Comparison of ENCODE assay signal across 1 cellular context in the genomic region with DNA sequence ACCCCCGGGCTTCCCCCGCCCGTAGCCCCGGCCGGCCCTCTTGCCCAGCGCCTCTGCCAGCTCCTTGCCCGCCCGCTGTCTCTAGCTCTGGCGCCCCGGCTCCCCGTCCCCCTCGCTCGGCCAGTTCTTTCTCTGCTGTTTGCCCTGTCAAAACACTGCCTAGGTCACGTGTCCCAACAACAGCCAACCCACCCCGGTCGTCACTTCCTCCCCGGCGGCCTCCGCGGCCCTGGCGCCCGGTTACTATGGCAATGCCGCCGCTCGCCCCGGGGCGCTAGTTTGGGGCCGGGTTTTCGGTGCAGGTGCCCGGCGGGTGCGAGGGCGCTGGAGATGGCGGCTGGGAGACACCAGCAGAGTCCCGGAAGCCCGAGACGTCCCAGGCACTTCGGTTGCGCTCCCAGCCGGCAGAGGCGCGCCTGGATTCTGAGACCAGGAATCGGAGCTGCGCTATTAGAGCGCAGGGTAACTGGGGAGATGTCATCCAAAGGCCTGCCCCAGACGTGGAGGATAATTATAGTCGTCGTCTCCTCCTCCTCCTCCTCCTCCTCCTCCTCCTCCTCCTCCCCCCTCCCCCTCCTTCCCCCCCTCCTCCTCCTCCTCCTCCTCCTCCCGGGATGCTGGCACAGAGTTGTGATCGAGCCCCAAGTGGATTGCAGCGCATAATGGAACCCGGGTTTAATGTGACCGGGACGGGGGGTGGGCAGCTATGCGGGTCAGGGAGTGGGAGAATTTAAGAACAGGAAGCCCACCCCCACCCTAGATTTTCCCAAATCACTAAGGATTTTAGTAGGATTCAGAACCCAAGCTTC.
TF ChIP-seq lines count a peak whose summit lies in the region.

ATOSA (minus strand) TSS at position 157 of the 809 bp plus-strand sequence. CDS start 1,367 bp downstream, outside the sequence.

TF ChIP-seq in HepG2, 621 proteins besides CTCF, POLR2A, EP300 and RAD21 (continued from another document and continues in another):
- TF ChIP-seq KAT2B (IDR thresholded peaks at IDR 0.05; ENCODE audit: borderline replicate concordance, low read depth, low read length), result no peak
- TF ChIP-seq IRF2 (CRISPR knock-in tag; IDR thresholded peaks at IDR 0.05), result peak; percentile 21; the same call in 1 of the 2 replicates
- TF ChIP-seq ZNF720 (CRISPR knock-in tag; IDR thresholded peaks at IDR 0.05), result no peak
- TF ChIP-seq TEAD3 (CRISPR knock-in tag; optimal IDR thresholded peaks at IDR 0.05; ENCODE audit: borderline replicate concordance), result no peak
- TF ChIP-seq NR0B2 (CRISPR knock-in tag; IDR thresholded peaks at IDR 0.05), result no peak; the same call in 1 of the 2 replicates
- 0 out of 2 replicates have a peak, but pooled peaks have one; percentile 54 for TF ChIP-seq ISX (CRISPR knock-in tag; conservative IDR thresholded peaks at IDR 0.05)
- TF ChIP-seq KMT2A (CRISPR knock-in tag; IDR thresholded peaks at IDR 0.05), result no peak
- peak; percentile 48; the same call in 1 of the 2 replicates for TF ChIP-seq ZNF792 (CRISPR knock-in tag; IDR thresholded peaks at IDR 0.05)
- no peak for TF ChIP-seq MTA3 (CRISPR knock-in tag; IDR thresholded peaks at IDR 0.05)
- no peak for TF ChIP-seq ZNF546 (CRISPR knock-in tag; conservative IDR thresholded peaks at IDR 0.05)
- TF ChIP-seq THAP9 (CRISPR knock-in tag; IDR thresholded peaks at IDR 0.05; ENCODE audit: borderline replicate concordance), result no peak
- no peak for TF ChIP-seq ETV6 (CRISPR knock-in tag; conservative IDR thresholded peaks at IDR 0.05)
- TF ChIP-seq ZNF205 (CRISPR knock-in tag; IDR thresholded peaks at IDR 0.05), result 0 out of 2 replicates have a peak, but pooled peaks have one; percentile 33
- TF ChIP-seq HDAC1 (CRISPR knock-in tag; IDR thresholded peaks at IDR 0.05), result peak; percentile 96
- no peak for TF ChIP-seq GLI4 (CRISPR knock-in tag; IDR thresholded peaks at IDR 0.05; ENCODE audit: borderline replicate concordance)
- 0 out of 2 replicates have a peak, but pooled peaks have one; percentile 48 for TF ChIP-seq ZBTB3 (CRISPR knock-in tag; IDR thresholded peaks at IDR 0.05; ENCODE audit: borderline replicate concordance, low read depth)
- TF ChIP-seq JARID2 (CRISPR knock-in tag; IDR thresholded peaks at IDR 0.05; ENCODE audit: insufficient replicate concordance), result no peak
- no peak for TF ChIP-seq RBM39 (IDR thresholded peaks at IDR 0.05; ENCODE audit: low read depth, low read length, poor library complexity, severe bottlenecking)
- TF ChIP-seq, protein P1, sequence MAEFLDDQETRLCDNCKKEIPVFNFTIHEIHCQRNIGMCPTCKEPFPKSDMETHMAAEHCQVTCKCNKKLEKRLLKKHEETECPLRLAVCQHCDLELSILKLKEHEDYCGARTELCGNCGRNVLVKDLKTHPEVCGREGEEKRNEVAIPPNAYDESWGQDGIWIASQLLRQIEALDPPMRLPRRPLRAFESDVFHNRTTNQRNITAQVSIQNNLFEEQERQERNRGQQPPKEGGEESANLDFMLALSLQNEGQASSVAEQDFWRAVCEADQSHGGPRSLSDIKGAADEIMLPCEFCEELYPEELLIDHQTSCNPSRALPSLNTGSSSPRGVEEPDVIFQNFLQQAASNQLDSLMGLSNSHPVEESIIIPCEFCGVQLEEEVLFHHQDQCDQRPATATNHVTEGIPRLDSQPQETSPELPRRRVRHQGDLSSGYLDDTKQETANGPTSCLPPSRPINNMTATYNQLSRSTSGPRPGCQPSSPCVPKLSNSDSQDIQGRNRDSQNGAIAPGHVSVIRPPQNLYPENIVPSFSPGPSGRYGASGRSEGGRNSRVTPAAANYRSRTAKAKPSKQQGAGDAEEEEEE (CRISPR knock-in tag; IDR thresholded peaks at IDR 0.05; ENCODE audit: borderline replicate concordance), result no peak
- no peak for TF ChIP-seq SYNCRIP (IDR thresholded peaks at IDR 0.05; ENCODE audit: insufficient read depth, low read depth, low read length)
- TF ChIP-seq ZNF34 (CRISPR knock-in tag; IDR thresholded peaks at IDR 0.05; ENCODE audit: borderline replicate concordance), result 0 out of 2 replicates have a peak, but pooled peaks have one; percentile 13
- TF ChIP-seq ZMYM4 (CRISPR knock-in tag; IDR thresholded peaks at IDR 0.05), result 0 out of 2 replicates have a peak, but pooled peaks have one; percentile 10
- no peak for TF ChIP-seq ZIK1 (CRISPR knock-in tag; IDR thresholded peaks at IDR 0.05; ENCODE audit: borderline replicate concordance, low read depth)
- no peak for TF ChIP-seq CBX5 (CRISPR knock-in tag; IDR thresholded peaks at IDR 0.05; ENCODE audit: borderline replicate concordance)
- TF ChIP-seq, protein P2, sequence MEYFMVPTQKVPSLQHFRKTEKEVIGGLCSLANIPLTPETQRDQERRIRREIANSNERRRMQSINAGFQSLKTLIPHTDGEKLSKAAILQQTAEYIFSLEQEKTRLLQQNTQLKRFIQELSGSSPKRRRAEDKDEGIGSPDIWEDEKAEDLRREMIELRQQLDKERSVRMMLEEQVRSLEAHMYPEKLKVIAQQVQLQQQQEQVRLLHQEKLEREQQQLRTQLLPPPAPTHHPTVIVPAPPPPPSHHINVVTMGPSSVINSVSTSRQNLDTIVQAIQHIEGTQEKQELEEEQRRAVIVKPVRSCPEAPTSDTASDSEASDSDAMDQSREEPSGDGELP (IDR thresholded peaks at IDR 0.05; ENCODE audit: borderline replicate concordance, low read depth), result peak; percentile 34; the same call in 1 of the 2 replicates
- no peak for TF ChIP-seq PTBP1 (IDR thresholded peaks at IDR 0.05; ENCODE audit: low read depth, low read length, poor library complexity, severe bottlenecking)
- no peak for TF ChIP-seq CHD4 (IDR thresholded peaks at IDR 0.05; ENCODE audit: borderline replicate concordance, low read length)
- TF ChIP-seq ZBED4 (CRISPR knock-in tag; IDR thresholded peaks at IDR 0.05; ENCODE audit: borderline replicate concordance), result no peak
- no peak for TF ChIP-seq ZNF839 (CRISPR knock-in tag; IDR thresholded peaks at IDR 0.05; ENCODE audit: borderline replicate concordance)
- no peak for TF ChIP-seq GZF1 (CRISPR knock-in tag; IDR thresholded peaks at IDR 0.05)
- TF ChIP-seq FUBP1 (CRISPR knock-in tag; IDR thresholded peaks at IDR 0.05; ENCODE audit: borderline replicate concordance), result no peak
- TF ChIP-seq, protein P3, sequence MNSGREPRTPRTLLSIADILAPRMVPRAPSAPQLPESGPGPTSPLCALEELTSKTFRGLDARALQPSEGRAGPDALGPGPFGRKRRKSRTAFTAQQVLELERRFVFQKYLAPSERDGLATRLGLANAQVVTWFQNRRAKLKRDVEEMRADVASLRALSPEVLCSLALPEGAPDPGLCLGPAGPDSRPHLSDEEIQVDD (CRISPR knock-in tag; IDR thresholded peaks at IDR 0.05; ENCODE audit: borderline replicate concordance), result no peak
- TF ChIP-seq, protein P4, sequence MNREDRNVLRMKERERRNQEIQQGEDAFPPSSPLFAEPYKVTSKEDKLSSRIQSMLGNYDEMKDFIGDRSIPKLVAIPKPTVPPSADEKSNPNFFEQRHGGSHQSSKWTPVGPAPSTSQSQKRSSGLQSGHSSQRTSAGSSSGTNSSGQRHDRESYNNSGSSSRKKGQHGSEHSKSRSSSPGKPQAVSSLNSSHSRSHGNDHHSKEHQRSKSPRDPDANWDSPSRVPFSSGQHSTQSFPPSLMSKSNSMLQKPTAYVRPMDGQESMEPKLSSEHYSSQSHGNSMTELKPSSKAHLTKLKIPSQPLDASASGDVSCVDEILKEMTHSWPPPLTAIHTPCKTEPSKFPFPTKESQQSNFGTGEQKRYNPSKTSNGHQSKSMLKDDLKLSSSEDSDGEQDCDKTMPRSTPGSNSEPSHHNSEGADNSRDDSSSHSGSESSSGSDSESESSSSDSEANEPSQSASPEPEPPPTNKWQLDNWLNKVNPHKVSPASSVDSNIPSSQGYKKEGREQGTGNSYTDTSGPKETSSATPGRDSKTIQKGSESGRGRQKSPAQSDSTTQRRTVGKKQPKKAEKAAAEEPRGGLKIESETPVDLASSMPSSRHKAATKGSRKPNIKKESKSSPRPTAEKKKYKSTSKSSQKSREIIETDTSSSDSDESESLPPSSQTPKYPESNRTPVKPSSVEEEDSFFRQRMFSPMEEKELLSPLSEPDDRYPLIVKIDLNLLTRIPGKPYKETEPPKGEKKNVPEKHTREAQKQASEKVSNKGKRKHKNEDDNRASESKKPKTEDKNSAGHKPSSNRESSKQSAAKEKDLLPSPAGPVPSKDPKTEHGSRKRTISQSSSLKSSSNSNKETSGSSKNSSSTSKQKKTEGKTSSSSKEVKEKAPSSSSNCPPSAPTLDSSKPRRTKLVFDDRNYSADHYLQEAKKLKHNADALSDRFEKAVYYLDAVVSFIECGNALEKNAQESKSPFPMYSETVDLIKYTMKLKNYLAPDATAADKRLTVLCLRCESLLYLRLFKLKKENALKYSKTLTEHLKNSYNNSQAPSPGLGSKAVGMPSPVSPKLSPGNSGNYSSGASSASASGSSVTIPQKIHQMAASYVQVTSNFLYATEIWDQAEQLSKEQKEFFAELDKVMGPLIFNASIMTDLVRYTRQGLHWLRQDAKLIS (CRISPR knock-in tag; IDR thresholded peaks at IDR 0.05), result no peak
- TF ChIP-seq ZNF263 (CRISPR knock-in tag; IDR thresholded peaks at IDR 0.05), result peak; percentile 45; the same call in 1 of the 2 replicates
- no peak for TF ChIP-seq ZMYM3 (CRISPR knock-in tag; IDR thresholded peaks at IDR 0.05)
